1 cellular context compared by ENCODE assay signal in the genomic region with DNA sequence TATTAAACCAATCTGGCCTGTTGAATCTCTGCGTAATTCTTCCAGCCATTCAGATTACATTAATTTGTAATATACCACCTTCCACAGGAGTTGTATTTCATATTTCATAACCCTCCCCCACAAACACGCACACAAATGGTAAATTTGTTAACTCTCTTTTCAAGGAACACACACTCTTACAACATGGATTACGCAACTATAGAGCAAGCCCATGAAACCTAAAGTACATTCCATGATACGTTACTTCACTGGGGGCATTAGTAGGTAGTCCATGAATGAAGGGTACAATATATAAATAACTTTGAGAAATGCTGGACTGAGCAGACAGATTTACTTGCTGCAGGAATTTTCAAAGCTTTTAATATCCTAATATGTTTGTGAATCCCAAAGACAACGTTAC.
TF ChIP-seq lines count a peak whose summit lies in the region.

No MANE protein-coding gene starts in this region.

TF ChIP-seq in H1, 55 proteins besides CTCF, POLR2A, EP300 and RAD21:
- TF ChIP-seq CEBPB (IDR thresholded peaks at IDR 0.05; ENCODE audit: low read depth, low read length) (peak; percentile 78; the same call in 1 of the 2 replicates), SIRT6 (IDR thresholded peaks at IDR 0.05; ENCODE audit: low read length) (no peak)
